ENCODE assay signal across 1 cellular context in genomic region chr21:45234127-45234526, GRCh38.
TF ChIP-seq lines count a peak whose summit lies in the region.

No MANE protein-coding gene starts in this region.

TF ChIP-seq in GM23338, 12 proteins besides CTCF, POLR2A, EP300 and RAD21:
- TF ChIP-seq ETS1 (IDR thresholded peaks at IDR 0.05) (no peak), ZNF114 (CRISPR knock-in tag; IDR thresholded peaks at IDR 0.05) (no peak), JUNB (IDR thresholded peaks at IDR 0.05; ENCODE audit: unreplicated experiment) (no peak), POLR2AphosphoS5 (IDR thresholded peaks at IDR 0.05; ENCODE audit: low read depth) (no peak), CREB1 (CRISPR knock-in tag; IDR thresholded peaks at IDR 0.05; ENCODE audit: low read depth) (no peak), REST (IDR thresholded peaks at IDR 0.05; ENCODE audit: unreplicated experiment) (no peak), ZNF331 (CRISPR knock-in tag; IDR thresholded peaks at IDR 0.05; ENCODE audit: low read depth) (no peak), STAT1 (IDR thresholded peaks at IDR 0.05; ENCODE audit: unreplicated experiment) (no peak), NANOG (IDR thresholded peaks at IDR 0.05; ENCODE audit: borderline replicate concordance) (no peak), ZNF462 (CRISPR knock-in tag; IDR thresholded peaks at IDR 0.05) (no peak), EZH2phosphoT487 (IDR thresholded peaks at IDR 0.05; ENCODE audit: unreplicated experiment) (no peak), EZH2 (IDR thresholded peaks at IDR 0.05; ENCODE audit: low read depth, unreplicated experiment) (no peak)
